Comparison of ENCODE assay signal across 17 cellular contexts in the genomic region with DNA sequence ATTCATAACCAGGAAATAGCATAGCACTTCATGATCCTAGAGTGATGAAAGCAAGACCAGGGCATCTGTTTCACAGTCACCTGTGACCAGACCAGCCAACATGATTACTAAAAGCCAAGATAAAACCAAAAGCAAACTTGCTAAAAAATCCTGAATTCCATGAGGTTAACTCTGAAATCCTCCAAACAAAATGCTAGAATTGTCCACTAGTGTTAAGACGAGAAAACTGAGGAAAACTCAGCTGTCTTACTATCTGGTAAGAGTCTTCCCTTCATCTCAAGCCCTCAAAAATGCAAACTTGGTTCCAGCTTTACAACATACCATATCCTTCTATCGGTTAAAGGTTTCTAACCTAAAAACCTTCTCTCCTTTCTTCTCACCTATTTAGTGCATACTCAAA. TPM values are rescaled to one million over a fixed set of nuclear protein-coding genes. Genes with fewer than 3 reads are reported as not detected.
DNase-seq lines count a peak whose midpoint lies in the region; ATAC-seq and TF ChIP-seq lines count a peak whose summit lies in the region.
"Had no signal": no experiment of that assay in that cellular context is flagged by ENCODE, and none has a peak within 500 bp of the region (broad histone marks: within the 10 kb centered on the region; RNA-seq: fewer than 3 reads in every experiment).

No MANE protein-coding gene starts in this region.

- H3K27me3 ChIP-seq in RWPE2 (ENCODE audit: insufficient read depth, poor library complexity, severe bottlenecking) (no peaks in the 10 kb centered on the region), endodermal cell (ENCODE audit: control insufficient read depth, insufficient read depth, low read length, poor library complexity, severe bottlenecking) (no peaks in the 10 kb centered on the region)

- peak overlapping the region; percentile 97 for H3K27ac Mint-ChIP-seq in activated naive CD4-positive, alpha-beta T cell treated with anti-CD3 and anti-CD28 coated beads for 36 hours
- peak overlapping the region; percentile 97 for H3K27ac Mint-ChIP-seq in endodermal cell
- peak overlapping the region; percentile 89 for H3K27ac Mint-ChIP-seq in stimulated activated memory B cell treated with anti-CD40 and anti-IgM and Interleukin-4, amounts not matched to agents 10 μg/mL and 1 μg/mL and 100 μg/mL, for 72 hours
- H3K27ac Mint-ChIP-seq in osteocyte (ENCODE audit: unreplicated experiment) = no peak overlapping the region

- intact Hi-C loops in activated naive CD4-positive, alpha-beta T cell treated with anti-CD3 and anti-CD28 coated beads for 36 hours (cut with micrococcal nuclease) = loop anchor here (5.0 kb wide), 1 partner anchor 432 kb away; a partner anchor contains a TSS

- H3K9me3 ChIP-seq in RWPE2 (ENCODE audit: severe bottlenecking) = no peaks in the 10 kb centered on the region
- H3K9me3 ChIP-seq in endodermal cell (ENCODE audit: control insufficient read depth, low read length) = no peaks in the 10 kb centered on the region
- H3K9me3 ChIP-seq: lower lobe of right lung, upper lobe of left lung had no signal

- H3K36me3 ChIP-seq in RWPE2 (ENCODE audit: low read depth) (peaks cover 56% of the 10 kb centered on the region), endodermal cell (ENCODE audit: control insufficient read depth, insufficient read depth, low read length) (peaks cover 70% of the 10 kb centered on the region)

- H3K4me1 ChIP-seq in RWPE2 (ENCODE audit: insufficient read depth, poor library complexity, severe bottlenecking) (peaks cover 7% of the 10 kb centered on the region), endodermal cell (ENCODE audit: control insufficient read depth, insufficient read depth, low read length) (peaks cover 8% of the 10 kb centered on the region)

- H3K4me3 ChIP-seq in RWPE2 (ENCODE audit: severe bottlenecking) (no peak overlapping the region), endodermal cell (ENCODE audit: low read length) (peak overlapping the region; percentile 90)
- H3K4me3 ChIP-seq: lower lobe of right lung had no signal

- TF ChIP-seq CTCF in RWPE2 (IDR thresholded peaks at IDR 0.05; ENCODE audit: poor library complexity, severe bottlenecking) (no peak), endodermal cell (conservative IDR thresholded peaks at IDR 0.05) (no peak), osteocyte (IDR thresholded peaks at IDR 0.05) (no peak)

- no peak for DNase-seq in activated naive CD4-positive, alpha-beta T cell treated with anti-CD3 and anti-CD28 coated beads for 36 hours
- no peak for DNase-seq in activated naive CD4-positive, alpha-beta T cell treated with Interleukin-2 at 50 U/mL for 16 hours
- DNase-seq in RWPE2 (ENCODE audit: low spot score) = no peak
- DNase-seq in endodermal cell = no peak
- no peak for DNase-seq in SHP77 (lab: John Stamatoyannopoulos, UW)
- no peak for DNase-seq in osteocyte (ENCODE audit: extremely low spot score, unreplicated experiment)
- DNase-seq: activated CD8-positive, alpha-beta memory T cell treated with anti-CD3 and anti-CD28 coated beads for 24 hours; amniotic stem cell; lower lobe of right lung; NCI-H1417; T1000; upper lobe of left lung had no signal

- H3K9ac ChIP-seq in endodermal cell (ENCODE audit: extremely low read depth, low read length, poor library complexity, severe bottlenecking) = no peak overlapping the region

- no peaks in the 10 kb centered on the region for H3K9me3 Mint-ChIP-seq in activated naive CD4-positive, alpha-beta T cell treated with anti-CD3 and anti-CD28 coated beads for 36 hours
- H3K9me3 Mint-ChIP-seq in endodermal cell = no peaks in the 10 kb centered on the region
- no peaks in the 10 kb centered on the region for H3K9me3 Mint-ChIP-seq in stimulated activated memory B cell treated with anti-CD40 and anti-IgM and Interleukin-4, amounts not matched to agents 10 μg/mL and 1 μg/mL and 100 μg/mL, for 72 hours
- no peaks in the 10 kb centered on the region for H3K9me3 Mint-ChIP-seq in osteocyte (ENCODE audit: unreplicated experiment)

- CTCF ChIA-PET in activated naive CD4-positive, alpha-beta T cell treated with anti-CD3 and anti-CD28 coated beads for 36 hours (lab: Charles Lee) = interaction anchor here (0.5 to 5.1 kb wide), 9 partner anchors 17 to 570 kb away, joined by 3 to 91 read pairs (median 5); no protein-coding TSS in a partner anchor

- WGBS in endodermal cell (ENCODE audit: insufficient coverage in 1 of 2, insufficient read length in 1 of 2), 2 experiments = 80 to 91% methylated on average over 1 to 2 of the region's 2 CpGs

- H3K4me1 Mint-ChIP-seq in activated naive CD4-positive, alpha-beta T cell treated with anti-CD3 and anti-CD28 coated beads for 36 hours (ENCODE audit: low read depth) = peaks cover 48% of the 10 kb centered on the region
- H3K4me1 Mint-ChIP-seq in endodermal cell (peaks cover 35% of the 10 kb centered on the region), osteocyte (ENCODE audit: unreplicated experiment) (peaks cover 37% of the 10 kb centered on the region)
- H3K4me1 Mint-ChIP-seq in stimulated activated memory B cell treated with anti-CD40 and anti-IgM and Interleukin-4, amounts not matched to agents 10 μg/mL and 1 μg/mL and 100 μg/mL, for 72 hours = peaks cover 59% of the 10 kb centered on the region

- H3K27ac ChIP-seq in RWPE2 (ENCODE audit: poor library complexity, severe bottlenecking) (peak overlapping the region; percentile 52), endodermal cell (ENCODE audit: low read depth, low read length) (no peak overlapping the region)
- H3K27ac ChIP-seq: lower lobe of right lung had no signal

- H3K36me3 Mint-ChIP-seq in activated naive CD4-positive, alpha-beta T cell treated with anti-CD3 and anti-CD28 coated beads for 36 hours (ENCODE audit: low read depth) = peaks cover 33% of the 10 kb centered on the region
- H3K36me3 Mint-ChIP-seq in endodermal cell (ENCODE audit: low read depth) (peaks cover 39% of the 10 kb centered on the region), osteocyte (ENCODE audit: unreplicated experiment) (peaks cover 25% of the 10 kb centered on the region)
- H3K36me3 Mint-ChIP-seq in stimulated activated memory B cell treated with anti-CD40 and anti-IgM and Interleukin-4, amounts not matched to agents 10 μg/mL and 1 μg/mL and 100 μg/mL, for 72 hours = peaks cover 40% of the 10 kb centered on the region

- no peaks in the 10 kb centered on the region for H3K27me3 Mint-ChIP-seq in activated naive CD4-positive, alpha-beta T cell treated with anti-CD3 and anti-CD28 coated beads for 36 hours (ENCODE audit: low read depth)
- H3K27me3 Mint-ChIP-seq in endodermal cell (ENCODE audit: insufficient read depth) = no peaks in the 10 kb centered on the region
- no peaks in the 10 kb centered on the region for H3K27me3 Mint-ChIP-seq in stimulated activated memory B cell treated with anti-CD40 and anti-IgM and Interleukin-4, amounts not matched to agents 10 μg/mL and 1 μg/mL and 100 μg/mL, for 72 hours
- H3K27me3 Mint-ChIP-seq in osteocyte (ENCODE audit: unreplicated experiment) = no peaks in the 10 kb centered on the region

- ATAC-seq in RWPE2 (ENCODE audit: low read depth) (no peak), HG02852 (IDR thresholded peaks at IDR 0.05; ENCODE audit: unreplicated experiment) (no peak)
- ATAC-seq in stimulated activated memory B cell treated with anti-CD40 and anti-IgM and Interleukin-4, amounts not matched to agents 10 μg/mL and 1 μg/mL and 100 μg/mL, for 72 hours = no peak
- ATAC-seq: HepG2, lower lobe of right lung had no signal

- peak overlapping the region; percentile 100 for H3K4me3 Mint-ChIP-seq in activated naive CD4-positive, alpha-beta T cell treated with anti-CD3 and anti-CD28 coated beads for 36 hours
- H3K4me3 Mint-ChIP-seq in endodermal cell (no peak overlapping the region), osteocyte (ENCODE audit: unreplicated experiment) (no peak overlapping the region)
- peak overlapping the region; percentile 97 for H3K4me3 Mint-ChIP-seq in stimulated activated memory B cell treated with anti-CD40 and anti-IgM and Interleukin-4, amounts not matched to agents 10 μg/mL and 1 μg/mL and 100 μg/mL, for 72 hours

RNA-seq across cellular contexts. Expression of a gene that starts 1.3 kb away (rescaled TPM):
- 100 to 1,000 TPM; 213 to 230 TPM for total RNA-seq in activated naive CD4-positive, alpha-beta T cell treated with anti-CD3 and anti-CD28 coated beads for 36 hours
- total RNA-seq in endodermal cell (100 to 1,000 TPM in 1 of 2 donors, 10 to 100 TPM in 1; 82.2 to 133 TPM), osteocyte (35.6 and 42.6 TPM in 2 replicates)
- 81.8 TPM for polyA plus RNA-seq in endodermal cell (2013, experiment 1 of 2)
- 78.0 TPM for polyA plus RNA-seq in endodermal cell (2013, experiment 2 of 2)

RNA-seq across cellular contexts. Expression of a gene that starts 8.6 kb away (rescaled TPM):
- total RNA-seq in activated naive CD4-positive, alpha-beta T cell treated with anti-CD3 and anti-CD28 coated beads for 36 hours = not detected
- 10 to 100 TPM; 13.3 to 46.5 TPM for total RNA-seq in endodermal cell
- polyA plus RNA-seq in endodermal cell (2013, experiment 1 of 2) = 28.6 TPM
- 31.4 TPM for polyA plus RNA-seq in endodermal cell (2013, experiment 2 of 2)
- not detected in 2 replicates for total RNA-seq in osteocyte
- total RNA-seq: dermis microvascular lymphatic vessel endothelial cell, HepG2, lower lobe of right lung, RPMI7951 had no signal
- polyA plus RNA-seq: HepG2 had no signal

RNA-seq across cellular contexts. Expression of a gene that starts 33.7 kb away (rescaled TPM):
- 10 to 100 TPM; 90.8 to 96.3 TPM for total RNA-seq in activated naive CD4-positive, alpha-beta T cell treated with anti-CD3 and anti-CD28 coated beads for 36 hours
- total RNA-seq in endodermal cell = 100 to 1,000 TPM; 138 to 149 TPM
- polyA plus RNA-seq in endodermal cell (2013, experiment 1 of 2) = 104 TPM
- polyA plus RNA-seq in endodermal cell (2013, experiment 2 of 2) = 105 TPM
- 113 and 127 TPM in 2 replicates for total RNA-seq in osteocyte

RNA-seq across cellular contexts. Expression of a gene that starts 59.0 kb away (rescaled TPM):
- total RNA-seq in activated naive CD4-positive, alpha-beta T cell treated with anti-CD3 and anti-CD28 coated beads for 36 hours = under 1 TPM; 0.69 to 0.79 TPM
- total RNA-seq in endodermal cell = 1 to 10 TPM; 2.8 to 3.0 TPM
- 4.5 TPM for polyA plus RNA-seq in endodermal cell (2013, experiment 1 of 2)
- 3.9 TPM for polyA plus RNA-seq in endodermal cell (2013, experiment 2 of 2)
- 3.2 and 3.5 TPM in 2 replicates for total RNA-seq in osteocyte

Comparison
In these comparisons a context has a peak if more than half of its experiments do, and no peak if none do; other contexts are left out.
1. H3K4me3 Mint-ChIP-seq: peak in activated naive CD4-positive, alpha-beta T cell treated with anti-CD3 and anti-CD28 coated beads for 36 hours (single experiment) and stimulated activated memory B cell treated with anti-CD40 and anti-IgM and Interleukin-4, amounts not matched to agents 10 μg/mL and 1 μg/mL and 100 μg/mL, for 72 hours (single experiment); none in endodermal cell (single experiment) and osteocyte (single experiment).
2. RNA of a gene that starts 8.6 kb away (total RNA-seq): 13.3 to 46.5 TPM in endodermal cell; not detected in activated naive CD4-positive, alpha-beta T cell treated with anti-CD3 and anti-CD28 coated beads for 36 hours and not detected in osteocyte; every median in the first group is over 10 times any median in the second.